In the genomic region with DNA sequence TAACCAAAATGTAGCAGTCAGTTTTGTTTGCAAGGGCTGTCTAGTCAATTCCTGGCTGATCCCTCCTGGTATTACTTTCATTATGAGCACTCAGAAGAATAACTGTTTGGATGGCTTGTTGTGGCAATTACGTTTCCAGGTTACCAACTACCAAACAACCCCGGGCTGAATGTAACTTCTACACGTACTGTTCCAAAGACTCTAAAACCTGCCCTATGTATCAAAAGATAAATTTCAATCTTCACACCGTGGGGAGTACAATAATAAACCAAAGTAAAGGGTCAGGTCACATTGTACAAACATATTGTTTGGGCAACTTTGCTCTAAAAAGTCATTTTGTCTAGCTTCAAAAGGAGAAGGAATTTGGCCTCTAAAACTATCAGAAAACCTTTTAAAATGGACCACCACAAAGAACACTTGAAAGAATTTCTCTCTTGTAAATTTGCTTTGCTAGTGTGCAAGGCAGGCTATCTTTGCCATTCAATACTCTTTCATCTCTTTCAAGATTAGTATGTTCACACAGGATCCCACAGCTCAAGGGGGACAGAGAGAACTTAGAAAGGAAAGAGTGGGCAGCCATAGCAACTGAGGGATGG, we compare ENCODE assay signal across 18 cellular contexts. TPM values are rescaled to one million over a fixed set of nuclear protein-coding genes. Genes with fewer than 3 reads are reported as not detected.
A peak's percentile ranks its signal among the peaks of the same experiment; 100 is the strongest.
DNase-seq lines count a peak whose midpoint lies in the region; TF ChIP-seq lines count a peak whose summit lies in the region.
"Had no signal": no experiment of that assay in that cellular context is flagged by ENCODE, and none has a peak within 500 bp of the region (broad histone marks: within the 10 kb centered on the region; RNA-seq: fewer than 3 reads in every experiment).

No MANE protein-coding gene starts in this region.

- TF ChIP-seq CTCF in choroid plexus epithelial cell (conservative IDR thresholded peaks at IDR 0.05; ENCODE audit: low read depth, low read length) = no peak

- no peak overlapping the region for H3K4me3 ChIP-seq in choroid plexus epithelial cell (ENCODE audit: low read depth, low read length)
- H3K4me3 ChIP-seq: gastroesophageal sphincter, GM12878 had no signal

- DNase-seq in DMS153 treated with DMSO at 0.1 percent for 48 hours (lab: John Stamatoyannopoulos, UW; ENCODE audit: unreplicated experiment) = peak; percentile 41
- peak; percentile 82 for DNase-seq in NCI-H748 (lab: John Stamatoyannopoulos, UW; ENCODE audit: unreplicated experiment)
- peak; percentile 39 for DNase-seq in choroid plexus epithelial cell (ENCODE audit: low read depth)
- DNase-seq in myocyte (ENCODE audit: low read depth) = peak; percentile 2
- no peak for DNase-seq in HuH-7 (ENCODE audit: low spot score)
- DNase-seq in stimulated activated naive CD4-positive, alpha-beta T cell treated with Interleukin-2 at 50 U/mL for 16 hours (lab: John Stamatoyannopoulos, UW) = no peak
- DNase-seq in amygdala (lab: John Stamatoyannopoulos, UW) = no peak
- DNase-seq in stimulated activated naive CD4-positive, alpha-beta T cell (lab: John Stamatoyannopoulos, UW) = no peak
- DNase-seq: activated B cell treated with CpG ODN at 0.5 μM for 24 hours; activated gamma-delta T cell treated with Interleukin-2 at 50 U/mL for 16 hours; H9; NCI-H1092 treated with DMSO at 0.1 percent for 48 hours; NCI-H446 treated with DMSO at 0.1 percent for 48 hours; stimulated activated naive CD8-positive, alpha-beta T cell treated with anti-CD3 and anti-CD28 coated beads, Interleukin-15, amount 100 ng/mL, for 72 hours; T-helper 1 cell had no signal

RNA-seq across cellular contexts. Expression of a gene that starts 27.6 kb away (rescaled TPM):
- 0.08 and 0.21 TPM in 2 replicates for total RNA-seq in myocyte
- 0.14 TPM for polyA plus RNA-seq in myocyte (2012)
- total RNA-seq: activated B cell treated with CpG ODN at 0.5 μM for 24 hours had no signal
- polyA plus RNA-seq: BJ had no signal

Comparison
In these comparisons a context has a peak if more than half of its experiments do, and no peak if none do; other contexts are left out.
1. DNase-seq: peak in DMS153 treated with DMSO at 0.1 percent for 48 hours (single experiment), NCI-H748 (single experiment), choroid plexus epithelial cell (single experiment) and myocyte (single experiment); none in HuH-7 (single experiment), stimulated activated naive CD4-positive, alpha-beta T cell treated with Interleukin-2 at 50 U/mL for 16 hours (single experiment), amygdala (0 of 56) and stimulated activated naive CD4-positive, alpha-beta T cell (0 of 6).